In genomic region chr5:76175821-76176403, GRCh38 we compare ENCODE assay signal across 9 cellular contexts.
A peak's percentile ranks its signal among the peaks of the same experiment; 100 is the strongest.
DNase-seq lines count a peak whose midpoint lies in the region; ATAC-seq, FAIRE-seq and TF ChIP-seq lines count a peak whose summit lies in the region.
"Had no signal": no experiment of that assay in that cellular context is flagged by ENCODE, and none has a peak within 500 bp of the region (broad histone marks: within the 10 kb centered on the region; RNA-seq: fewer than 3 reads in every experiment).

No MANE protein-coding gene starts in this region.

- H3K27me3 ChIP-seq in upper lobe of right lung: no peaks in the 10 kb centered on the region
- H3K27me3 ChIP-seq: stomach had no signal

- FAIRE-seq in frontal cortex (lab: Jason Lieb, UNC) (no peak), urothelium cell line (lab: Jason Lieb, UNC) (no peak)

- no peak overlapping the region for H3K4me3 ChIP-seq in upper lobe of right lung
- H3K4me3 ChIP-seq: stomach had no signal

- no peak for TF ChIP-seq CTCF in upper lobe of right lung (IDR thresholded peaks at IDR 0.05)

- no peaks in the 10 kb centered on the region for H3K36me3 Mint-ChIP-seq in T-helper 17 cell (ENCODE audit: low read depth)

- H3K9me3 ChIP-seq in T-helper 17 cell (ENCODE audit: control insufficient read depth, low read length, poor library complexity, severe bottlenecking): no peaks in the 10 kb centered on the region
- no peaks in the 10 kb centered on the region for H3K9me3 ChIP-seq in upper lobe of right lung
- H3K9me3 ChIP-seq: stomach had no signal

- H3K27ac Mint-ChIP-seq in T-helper 17 cell: peak overlapping the region; percentile 78

- H3K27ac ChIP-seq in upper lobe of right lung: no peak overlapping the region
- H3K27ac ChIP-seq: stomach had no signal

- peak; percentile 30 for DNase-seq in stimulated activated CD4-positive, alpha-beta T cell treated with anti-CD3 and anti-CD28 coated beads, Interleukin-15, amount 100 ng/mL, for 24 hours
- no peak for DNase-seq in stimulated activated CD4-positive, alpha-beta T cell treated with anti-CD3 and anti-CD28 coated beads, Interleukin-12 subunit alpha, Interleukin-12 subunit beta, amount 100 ng/mL, for 4 hours
- DNase-seq in T-helper 17 cell (no peak), upper lobe of right lung (no peak), frontal cortex (ENCODE audit: low spot score in 2 of 2) (no peak), urothelium cell line (ENCODE audit: low spot score) (no peak), SW 1271 (lab: John Stamatoyannopoulos, UW) (no peak)
- DNase-seq: stomach had no signal

- peaks cover 5% of the 10 kb centered on the region for H3K4me1 ChIP-seq in upper lobe of right lung

- intact Hi-C loops in upper lobe of right lung (cut with DNase I): no loop called here

- peaks cover 21% of the 10 kb centered on the region for H3K4me1 Mint-ChIP-seq in T-helper 17 cell

- H3K27me3 Mint-ChIP-seq in T-helper 17 cell: no peaks in the 10 kb centered on the region

- peak overlapping the region; percentile 78 for H3K4me3 Mint-ChIP-seq in T-helper 17 cell

- peak; percentile 69 for ATAC-seq in HG03025 (IDR thresholded peaks at IDR 0.05; ENCODE audit: low FRiP score, unreplicated experiment)
- ATAC-seq in T-helper 17 cell: peak; percentile 69
- ATAC-seq in upper lobe of right lung: peak; percentile 27

- H3K36me3 ChIP-seq in upper lobe of right lung: no peaks in the 10 kb centered on the region
- H3K36me3 ChIP-seq: stomach had no signal
